In genomic region chr14:80005561-80005960, GRCh38 we compare ENCODE assay signal across 27 cellular contexts.
"Had no signal": no experiment of that assay in that cellular context is flagged by ENCODE, and none has a peak within 500 bp of the region (broad histone marks: within the 10 kb centered on the region; RNA-seq: fewer than 3 reads in every experiment).

No MANE protein-coding gene starts in this region.

- H3K27me3 Mint-ChIP-seq: activated B cell treated with CpG ODN at 0.5 μM for 24 hours; activated CD8-positive, alpha-beta T cell treated with anti-CD3 and anti-CD28 coated beads for 36 hours; activated naive CD8-positive, alpha-beta T cell; brain; natural killer cell treated with Interleukin-12 subunit alpha and Interleukin-12 subunit beta and Interleukin-15 and Interleukin-18, amount 100 ng/mL, for 72 hours; stimulated activated naive CD8-positive, alpha-beta T cell treated with anti-CD3 and anti-CD28 coated beads, Interleukin-15, Interleukin-2, amounts not matched to agents 100 ng/mL and 50 ng/mL, for 24 hours; type B pancreatic cell had no signal

- H2AFZ ChIP-seq: hepatocyte had no signal

- H3K4me3 Mint-ChIP-seq: activated B cell treated with CpG ODN at 0.5 μM for 24 hours; activated CD8-positive, alpha-beta T cell treated with anti-CD3 and anti-CD28 coated beads for 36 hours; activated naive CD8-positive, alpha-beta T cell; brain; natural killer cell treated with Interleukin-12 subunit alpha and Interleukin-12 subunit beta and Interleukin-15 and Interleukin-18, amount 100 ng/mL, for 72 hours; stimulated activated effector memory CD8-positive, alpha-beta T cell treated with anti-CD3 and anti-CD28 coated beads, Interleukin-12 subunit alpha, Interleukin-12 subunit beta, amount 100 ng/mL, for 72 hours; stimulated activated naive CD8-positive, alpha-beta T cell treated with anti-CD3 and anti-CD28 coated beads, Interleukin-15, Interleukin-2, amounts not matched to agents 100 ng/mL and 50 ng/mL, for 24 hours; type B pancreatic cell had no signal

- DNase-seq: activated B cell treated with CpG ODN at 0.5 μM for 24 hours; activated CD4-positive, alpha-beta T cell treated with anti-CD3 and anti-CD28 coated beads, Interleukin-2, amount 50 U/mL, for 1 hour; activated CD8-positive, alpha-beta T cell treated with anti-CD3 and anti-CD28 coated beads for 36 hours; activated naive CD4-positive, alpha-beta T cell treated with Interleukin-2 at 50 U/mL for 16 hours; activated T-cell treated with anti-CD3 and anti-CD28 coated beads, Interleukin-2, amount 50 U/mL, for 48 hours; aorta; cerebellar nuclear complex; colonic mucosa; effector CD8-positive, alpha-beta T cell; gastrocnemius medialis; islet precursor cell; left ventricle myocardium superior; mucosa of descending colon; retina; sigmoid colon; small intestine; stimulated activated CD4-positive, alpha-beta T cell treated with anti-CD3 and anti-CD28 coated beads, Interleukin-4, amount 100 ng/mL, for 24 hours; uterus had no signal

- H3K36me3 ChIP-seq: cardiac muscle cell, colonic mucosa, gastrocnemius medialis, sigmoid colon, uterus had no signal

- H3K27ac Mint-ChIP-seq: activated B cell treated with CpG ODN at 0.5 μM for 24 hours; activated CD8-positive, alpha-beta T cell treated with anti-CD3 and anti-CD28 coated beads for 36 hours; activated naive CD8-positive, alpha-beta T cell; brain; natural killer cell treated with Interleukin-12 subunit alpha and Interleukin-12 subunit beta and Interleukin-15 and Interleukin-18, amount 100 ng/mL, for 72 hours; stimulated activated effector memory CD8-positive, alpha-beta T cell treated with anti-CD3 and anti-CD28 coated beads, Interleukin-12 subunit alpha, Interleukin-12 subunit beta, amount 100 ng/mL, for 72 hours; stimulated activated naive CD8-positive, alpha-beta T cell treated with anti-CD3 and anti-CD28 coated beads, Interleukin-15, Interleukin-2, amounts not matched to agents 100 ng/mL and 50 ng/mL, for 24 hours; type B pancreatic cell had no signal

- H3K9me3 Mint-ChIP-seq: brain, type B pancreatic cell had no signal

- H3K4me2 ChIP-seq: hepatocyte had no signal

- H3K4me1 Mint-ChIP-seq: activated B cell treated with CpG ODN at 0.5 μM for 24 hours; stimulated activated effector memory CD8-positive, alpha-beta T cell treated with anti-CD3 and anti-CD28 coated beads, Interleukin-12 subunit alpha, Interleukin-12 subunit beta, amount 100 ng/mL, for 72 hours had no signal

- H3K9me3 ChIP-seq: colonic mucosa, gastrocnemius medialis, mucosa of descending colon, sigmoid colon, uterus had no signal

- H3K27ac ChIP-seq: cardiac muscle cell, colonic mucosa, epithelial cell of prostate, gastrocnemius medialis, hepatocyte, sigmoid colon, uterus had no signal

- H3K4me1 ChIP-seq: colonic mucosa, gastrocnemius medialis, sigmoid colon, uterus had no signal

- H3K27me3 ChIP-seq: colonic mucosa, gastrocnemius medialis, hepatocyte, sigmoid colon, uterus had no signal

- H3K36me3 Mint-ChIP-seq: activated naive CD8-positive, alpha-beta T cell; brain; natural killer cell treated with Interleukin-12 subunit alpha and Interleukin-12 subunit beta and Interleukin-15 and Interleukin-18, amount 100 ng/mL, for 72 hours; stimulated activated effector memory CD8-positive, alpha-beta T cell treated with anti-CD3 and anti-CD28 coated beads, Interleukin-12 subunit alpha, Interleukin-12 subunit beta, amount 100 ng/mL, for 72 hours; type B pancreatic cell had no signal

- H3K79me2 ChIP-seq: hepatocyte had no signal

- H3K4me3 ChIP-seq: cardiac muscle cell, colonic mucosa, gastrocnemius medialis, hepatocyte, mucosa of descending colon, sigmoid colon, uterus had no signal

- ATAC-seq: activated CD8-positive, alpha-beta T cell treated with anti-CD3 and anti-CD28 coated beads for 36 hours; gastrocnemius medialis; left ventricle myocardium superior; mucosa of descending colon; natural killer cell treated with Interleukin-12 subunit alpha and Interleukin-12 subunit beta and Interleukin-15 and Interleukin-18, amount 100 ng/mL, for 72 hours; stimulated activated effector memory CD8-positive, alpha-beta T cell treated with anti-CD3 and anti-CD28 coated beads, Interleukin-12 subunit alpha, Interleukin-12 subunit beta, amount 100 ng/mL, for 72 hours had no signal
